Comparison of ENCODE assay signal across 14 cellular contexts in genomic region chr14:59208224-59208814, GRCh38. TPM values are rescaled to one million over a fixed set of nuclear protein-coding genes. Genes with fewer than 3 reads are reported as not detected.
DNase-seq lines count a peak whose midpoint lies in the region; ATAC-seq and TF ChIP-seq lines count a peak whose summit lies in the region.
"Had no signal": no experiment of that assay in that cellular context is flagged by ENCODE, and none has a peak within 500 bp of the region (broad histone marks: within the 10 kb centered on the region; RNA-seq: fewer than 3 reads in every experiment).

No MANE protein-coding gene starts in this region.

- H3K4me3 ChIP-seq in MG63 (no peak overlapping the region), epithelial cell of esophagus (ENCODE audit: low read length) (no peak overlapping the region), subcutaneous abdominal adipose tissue (ENCODE audit: low read depth in 1 of 5, low read length in 5 of 5) (no peak overlapping the region)

- peak overlapping the region; percentile 34 for H3K27ac ChIP-seq in subcutaneous abdominal adipose tissue (ENCODE audit: low read depth, low read length)

- ATAC-seq in GM21381 (IDR thresholded peaks at IDR 0.05; ENCODE audit: unreplicated experiment) (peak; percentile 55), GM19463 (IDR thresholded peaks at IDR 0.05; ENCODE audit: unreplicated experiment) (no peak)
- ATAC-seq: activated T-helper 17 cell treated with anti-CD3 and anti-CD28 coated beads, Interleukin-2, amount 50 U/mL, for 72 hours; stimulated activated naive CD8-positive, alpha-beta T cell treated with anti-CD3 and anti-CD28 coated beads, Interleukin-15, Interleukin-2, amounts not matched to agents 100 U/mL and 50 U/mL, for 24 hours had no signal

- H3K9me3 ChIP-seq in MG63: no peaks in the 10 kb centered on the region
- H3K9me3 ChIP-seq in subcutaneous abdominal adipose tissue (ENCODE audit: control insufficient read depth in 5 of 5, low read length in 5 of 5): no peaks in the 10 kb centered on the region

- H3K9ac ChIP-seq in subcutaneous abdominal adipose tissue (ENCODE audit: low read length in 5 of 5): no peak overlapping the region

- H3K36me3 ChIP-seq in MG63 (no peaks in the 10 kb centered on the region), subcutaneous abdominal adipose tissue (ENCODE audit: control insufficient read depth in 5 of 5, insufficient read depth in 5 of 5, low read length in 5 of 5) (no peaks in the 10 kb centered on the region)

- DNase-seq in MG63 (peak; percentile 12), epithelial cell of esophagus (ENCODE audit: low read depth) (peak; percentile 29), hypothalamus (lab: John Stamatoyannopoulos, UW) (no peak), middle frontal gyrus (ENCODE audit: extremely low spot score, low spot score) (no peak), medulla oblongata (ENCODE audit: extremely low spot score) (no peak)
- DNase-seq: DND-41; H9; kidney glomerular epithelial cell; NCI-H446; stimulated activated naive CD8-positive, alpha-beta T cell treated with anti-CD3 and anti-CD28 coated beads, Interleukin-15, Interleukin-2, amounts not matched to agents 100 U/mL and 50 U/mL, for 24 hours had no signal

- TF ChIP-seq CTCF in epithelial cell of esophagus (IDR thresholded peaks at IDR 0.05; ENCODE audit: insufficient read depth, low read depth, low read length, missing control alignments): no peak

- H3K27me3 ChIP-seq in MG63: no peaks in the 10 kb centered on the region
- H3K27me3 ChIP-seq in subcutaneous abdominal adipose tissue (ENCODE audit: control insufficient read depth in 5 of 5, insufficient read depth in 4 of 5, low read length in 5 of 5): no peaks in the 10 kb centered on the region

- peaks cover 0 to 29% (median 23%) of the 10 kb centered on the region in 5 donors for H3K4me1 ChIP-seq in subcutaneous abdominal adipose tissue (ENCODE audit: control insufficient read depth in 5 of 5, insufficient read depth in 5 of 5, low read length in 5 of 5)

RNA-seq across cellular contexts. Expression of gene DAAM1, which starts 19.9 kb away (rescaled TPM):
- 1.3 and 5.2 TPM in 2 replicates for total RNA-seq in MG63 (2014; rRNA removed; shearing (Covaris generic); ENCODE audit: low replicate concordance)

Comparison
In these comparisons a context has a peak if more than half of its experiments do, and no peak if none do; other contexts are left out.
1. DNase-seq: peak in MG63 (single experiment) and epithelial cell of esophagus (single experiment); none in hypothalamus (0 of 51), middle frontal gyrus (single experiment) and medulla oblongata (single experiment).